ENCODE assay signal across 3 cellular contexts in genomic region chr22:20939457-20940177, GRCh38. TPM values are rescaled to one million over a fixed set of nuclear protein-coding genes. Genes with fewer than 3 reads are reported as not detected.
"Had no signal": no experiment of that assay in that cellular context is flagged by ENCODE, and none has a peak within 500 bp of the region (broad histone marks: within the 10 kb centered on the region; RNA-seq: fewer than 3 reads in every experiment).

No MANE protein-coding gene starts in this region.

RNA-seq across cellular contexts. Expression of gene AIFM3, which starts 27.4 kb away (rescaled TPM):
- total RNA-seq: activated CD4-positive, alpha-beta memory T cell treated with anti-CD3 and anti-CD28 coated beads for 36 hours; vagina had no signal
- polyA plus RNA-seq: smooth muscle cell had no signal
